In the genomic region with DNA sequence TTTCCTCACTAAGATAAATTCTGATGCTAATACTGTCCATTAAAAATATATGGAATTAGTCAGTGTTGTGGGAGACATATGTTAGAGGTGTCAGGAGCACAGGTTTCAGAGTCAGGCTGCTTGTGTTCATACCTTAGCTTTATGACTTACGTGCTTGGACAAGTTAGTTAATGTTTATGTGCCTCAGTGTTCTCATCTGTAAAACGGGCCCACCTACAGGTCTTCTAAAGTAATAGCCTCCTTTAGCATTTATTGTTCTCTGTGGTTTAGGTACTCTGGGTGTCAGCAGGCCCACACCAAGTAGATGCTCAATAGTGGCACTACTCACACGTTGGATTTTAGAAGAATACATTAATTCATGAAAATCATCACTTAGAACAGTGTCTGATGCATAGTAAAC, we compare ENCODE assay signal across 21 cellular contexts.
"Had no signal": no experiment of that assay in that cellular context is flagged by ENCODE, and none has a peak within 500 bp of the region (broad histone marks: within the 10 kb centered on the region; RNA-seq: fewer than 3 reads in every experiment).

No MANE protein-coding gene starts in this region.

- H3K27me3 Mint-ChIP-seq: activated T-cell treated with anti-CD3 and anti-CD28 coated beads, Interleukin-2, amount 50 U/mL, for 24 hours; activated T-helper 17 cell treated with anti-CD3 and anti-CD28 coated beads, Interleukin-2, amount 50 U/mL, for 72 hours; brain; stimulated activated naive CD8-positive, alpha-beta T cell treated with anti-CD3 and anti-CD28 coated beads, Interleukin-15, amount 100 ng/mL, for 72 hours had no signal

- H3K9me3 ChIP-seq: gastroesophageal sphincter, heart left ventricle, tibial nerve had no signal

- H3K36me3 ChIP-seq: gastroesophageal sphincter, heart left ventricle, tibial nerve had no signal

- H3K9me3 Mint-ChIP-seq: activated naive CD4-positive, alpha-beta T cell treated with anti-CD3 and anti-CD28 coated beads, Interleukin-2, amount 50 U/mL, for 72 hours; activated T-cell treated with anti-CD3 and anti-CD28 coated beads, Interleukin-2, amount 50 U/mL, for 24 hours; activated T-helper 17 cell treated with anti-CD3 and anti-CD28 coated beads, Interleukin-2, amount 50 U/mL, for 72 hours; brain; memory B cell; naive B cell; stimulated activated naive CD8-positive, alpha-beta T cell treated with anti-CD3 and anti-CD28 coated beads, Interleukin-15, amount 100 ng/mL, for 72 hours had no signal

- H3K27ac ChIP-seq: epithelial cell of prostate, gastroesophageal sphincter, parathyroid adenoma, tibial nerve had no signal

- H3K27me3 ChIP-seq: gastroesophageal sphincter, heart left ventricle, tibial nerve had no signal

- ATAC-seq: activated CD4-positive, CD25-positive, alpha-beta regulatory T cell treated with anti-CD3 and anti-CD28 coated beads, Interleukin-2, amount 50 U/mL, for 24 hours; activated naive CD4-positive, alpha-beta T cell treated with anti-CD3 and anti-CD28 coated beads, Interleukin-2, amount 50 U/mL, for 72 hours; activated T-helper 17 cell treated with anti-CD3 and anti-CD28 coated beads, Interleukin-2, amount 50 U/mL, for 72 hours; gastroesophageal sphincter; heart left ventricle; left cardiac atrium; right cardiac atrium; stimulated activated naive CD8-positive, alpha-beta T cell treated with anti-CD3 and anti-CD28 coated beads, Interleukin-15, amount 100 ng/mL, for 72 hours had no signal

- H3K27ac Mint-ChIP-seq: activated naive CD4-positive, alpha-beta T cell treated with anti-CD3 and anti-CD28 coated beads, Interleukin-2, amount 50 U/mL, for 72 hours; activated T-cell treated with anti-CD3 and anti-CD28 coated beads, Interleukin-2, amount 50 U/mL, for 24 hours; activated T-helper 17 cell treated with anti-CD3 and anti-CD28 coated beads, Interleukin-2, amount 50 U/mL, for 72 hours; memory B cell; naive B cell; stimulated activated naive CD8-positive, alpha-beta T cell treated with anti-CD3 and anti-CD28 coated beads, Interleukin-15, amount 100 ng/mL, for 72 hours had no signal

- H3K79me2 ChIP-seq: parathyroid adenoma had no signal

- H3K4me3 ChIP-seq: gastroesophageal sphincter, heart left ventricle, tibial nerve had no signal

- H3K4me1 Mint-ChIP-seq: activated T-helper 17 cell treated with anti-CD3 and anti-CD28 coated beads, Interleukin-2, amount 50 U/mL, for 72 hours; memory B cell; naive B cell; stimulated activated naive CD8-positive, alpha-beta T cell treated with anti-CD3 and anti-CD28 coated beads, Interleukin-15, amount 100 ng/mL, for 72 hours had no signal

- H3K4me1 ChIP-seq: gastroesophageal sphincter, heart left ventricle, parathyroid adenoma had no signal

- H3K9ac ChIP-seq: parathyroid adenoma had no signal

- H2AFZ ChIP-seq: parathyroid adenoma had no signal

- DNase-seq: activated CD4-positive, alpha-beta T cell treated with anti-CD3 and anti-CD28 coated beads, Interleukin-2, amount 50 U/mL, for 1 hour; activated CD8-positive, alpha-beta memory T cell treated with anti-CD3 and anti-CD28 coated beads for 24 hours; activated CD8-positive, alpha-beta memory T cell treated with anti-CD3 and anti-CD28 coated beads, Interleukin-2, amount 50 U/mL, for 4 hours; activated T-cell treated with anti-CD3 and anti-CD28 coated beads, Interleukin-2, amount 50 U/mL, for 24 hours; aorta; heart left ventricle; left cardiac atrium; naive B cell; nucleus accumbens; stimulated activated CD4-positive, alpha-beta T cell treated with anti-CD3 and anti-CD28 coated beads, Interleukin-1b, Interleukin-23, amount 100 ng/mL, for 48 hours; stimulated activated naive CD8-positive, alpha-beta T cell treated with anti-CD3 and anti-CD28 coated beads, Interleukin-15, amount 100 ng/mL, for 72 hours had no signal

- H3K36me3 Mint-ChIP-seq: activated naive CD4-positive, alpha-beta T cell treated with anti-CD3 and anti-CD28 coated beads, Interleukin-2, amount 50 U/mL, for 72 hours; brain; memory B cell; naive B cell had no signal

- H3K4me3 Mint-ChIP-seq: activated T-cell treated with anti-CD3 and anti-CD28 coated beads, Interleukin-2, amount 50 U/mL, for 24 hours; activated T-helper 17 cell treated with anti-CD3 and anti-CD28 coated beads, Interleukin-2, amount 50 U/mL, for 72 hours; memory B cell; naive B cell; stimulated activated naive CD8-positive, alpha-beta T cell treated with anti-CD3 and anti-CD28 coated beads, Interleukin-15, amount 100 ng/mL, for 72 hours had no signal
